9 cellular contexts compared by ENCODE assay signal in genomic region chr7:134153493-134154093, GRCh38. TPM values are rescaled to one million over a fixed set of nuclear protein-coding genes. Genes with fewer than 3 reads are reported as not detected.
"Had no signal": no experiment of that assay in that cellular context is flagged by ENCODE, and none has a peak within 500 bp of the region (broad histone marks: within the 10 kb centered on the region; RNA-seq: fewer than 3 reads in every experiment).

No MANE protein-coding gene starts in this region.

- DNase-seq: activated B cell treated with CpG ODN at 0.5 μM for 24 hours; activated CD4-positive, alpha-beta T cell treated with anti-CD3 and anti-CD28 coated beads, Interleukin-2, amount 10 ng/mL, durations not matched to agents 24 days and 14 days; activated CD8-positive, alpha-beta memory T cell treated with anti-CD3 and anti-CD28 coated beads for 24 hours; activated naive CD4-positive, alpha-beta T cell treated with Interleukin-2 at 50 U/mL for 16 hours; activated naive CD8-positive, alpha-beta T cell treated with anti-CD3 and anti-CD28 coated beads, Interleukin-2, amount 50 U/mL, for 24 hours; colonic mucosa; tibial artery had no signal

- ATAC-seq: activated naive CD8-positive, alpha-beta T cell treated with anti-CD3 and anti-CD28 coated beads, Interleukin-2, amount 50 U/mL, for 24 hours had no signal

- H3K27ac ChIP-seq: colonic mucosa, hepatocyte, skin epidermis, tibial artery had no signal

- H3K36me3 ChIP-seq: colonic mucosa, tibial artery had no signal

- H3K4me2 ChIP-seq: hepatocyte had no signal

- H3K27me3 ChIP-seq: colonic mucosa, hepatocyte, tibial artery had no signal

- H3K79me2 ChIP-seq: hepatocyte had no signal

- H3K4me1 ChIP-seq: colonic mucosa, tibial artery had no signal

- H3K9me3 ChIP-seq: colonic mucosa, tibial artery had no signal

- H2AFZ ChIP-seq: hepatocyte had no signal

- H3K4me3 ChIP-seq: colonic mucosa, hepatocyte, skin epidermis, tibial artery had no signal

RNA-seq across cellular contexts. Expression of gene LRGUK, which starts 26.5 kb away (rescaled TPM):
- polyA plus RNA-seq: hepatocyte had no signal
